Comparison of ENCODE assay signal across 19 cellular contexts in the genomic region with DNA sequence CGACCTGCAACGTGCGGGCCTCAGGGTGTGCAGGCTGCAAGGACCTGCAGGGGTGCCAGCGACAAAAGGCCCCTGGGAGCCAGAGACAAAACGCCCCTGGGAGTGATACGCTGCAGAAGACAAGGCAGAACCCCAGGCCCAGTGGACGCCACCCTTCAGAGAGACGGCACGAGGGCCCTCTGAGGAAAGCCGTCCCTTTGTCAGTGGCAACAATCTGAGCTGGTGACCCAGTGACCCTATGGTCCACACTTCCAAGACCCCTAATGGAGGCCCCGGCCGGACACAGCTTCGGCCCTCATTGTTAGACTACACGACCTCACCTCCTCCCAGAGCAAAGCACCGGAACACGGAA.
"Had no signal": no experiment of that assay in that cellular context is flagged by ENCODE, and none has a peak within 500 bp of the region (broad histone marks: within the 10 kb centered on the region; RNA-seq: fewer than 3 reads in every experiment).

No MANE protein-coding gene starts in this region.

- H3K4me3 ChIP-seq: ovary, psoas muscle, right atrium auricular region, upper lobe of right lung had no signal

- ATAC-seq: activated naive CD8-positive, alpha-beta T cell treated with anti-CD3 and anti-CD28 coated beads, Interleukin-2, amount 50 U/mL, for 24 hours; foreskin keratinocyte; psoas muscle; upper lobe of right lung had no signal

- H3K4me1 ChIP-seq: foreskin keratinocyte, psoas muscle, right atrium auricular region, upper lobe of right lung had no signal

- H3K4me1 Mint-ChIP-seq: activated naive CD8-positive, alpha-beta T cell treated with anti-CD3 and anti-CD28 coated beads, Interleukin-2, amount 50 U/mL, for 24 hours; memory B cell had no signal

- H3K27me3 ChIP-seq: foreskin keratinocyte, ovary, right atrium auricular region, upper lobe of right lung had no signal

- H3K36me3 Mint-ChIP-seq: memory B cell had no signal

- H3K27ac ChIP-seq: foreskin keratinocyte, ovary, psoas muscle, right atrium auricular region, upper lobe of right lung, WERI-Rb-1 had no signal

- H3K9me3 ChIP-seq: ovary, psoas muscle, right atrium auricular region, SK-N-SH, upper lobe of right lung had no signal

- H3K27ac Mint-ChIP-seq: activated naive CD8-positive, alpha-beta T cell treated with anti-CD3 and anti-CD28 coated beads, Interleukin-2, amount 50 U/mL, for 24 hours; activated T-helper 1 cell treated with anti-CD3 and anti-CD28 coated beads, Interleukin-12 subunit alpha, Interleukin-12 subunit beta, Interleukin-2, Interleukin-4 antibody, amounts not matched to agents 30 ng/mL and 10 ng/mL and 1 ng/mL, durations not matched to agents 14 hours and 24 hours and 36 hours; memory B cell had no signal

- H3K9me3 Mint-ChIP-seq: activated T-helper 1 cell treated with anti-CD3 and anti-CD28 coated beads, Interleukin-12 subunit alpha, Interleukin-12 subunit beta, Interleukin-2, Interleukin-4 antibody, amounts not matched to agents 30 ng/mL and 10 ng/mL and 1 ng/mL, durations not matched to agents 14 hours and 24 hours and 36 hours had no signal

- DNase-seq: activated CD4-positive, alpha-beta T cell treated with anti-CD3 and anti-CD28 coated beads, Interleukin-2, amount 50 U/mL, for 1 hour; activated CD4-positive, CD25-positive, alpha-beta regulatory T cell treated with anti-CD3 and anti-CD28 coated beads, Interleukin-2, amount 50 U/mL, for 72 hours; activated gamma-delta T cell; activated naive CD4-positive, alpha-beta T cell treated with anti-CD3 and anti-CD28 coated beads, Interleukin-2, amount 50 U/mL, for 16 hours; activated naive CD8-positive, alpha-beta T cell treated with anti-CD3 and anti-CD28 coated beads, Interleukin-2, amount 50 U/mL, for 24 hours; activated T-cell treated with anti-CD3 and anti-CD28 coated beads for 4 hours; effector CD4-positive, alpha-beta T cell; foreskin keratinocyte; ovary; psoas muscle; SK-N-SH; stimulated activated CD4-positive, alpha-beta T cell treated with anti-CD3 and anti-CD28 coated beads, Interleukin-4, amount 100 ng/mL, for 24 hours; stimulated activated naive CD8-positive, alpha-beta T cell treated with anti-CD3 and anti-CD28 coated beads, Interleukin-15, Interleukin-2, amounts not matched to agents 100 U/mL and 50 U/mL, for 24 hours; T-helper 2 cell; WERI-Rb-1 had no signal

- H3K36me3 ChIP-seq: ovary, right atrium auricular region, upper lobe of right lung, WERI-Rb-1 had no signal

- H3K4me3 Mint-ChIP-seq: activated naive CD8-positive, alpha-beta T cell treated with anti-CD3 and anti-CD28 coated beads, Interleukin-2, amount 50 U/mL, for 24 hours; activated T-helper 1 cell treated with anti-CD3 and anti-CD28 coated beads, Interleukin-12 subunit alpha, Interleukin-12 subunit beta, Interleukin-2, Interleukin-4 antibody, amounts not matched to agents 30 ng/mL and 10 ng/mL and 1 ng/mL, durations not matched to agents 14 hours and 24 hours and 36 hours; memory B cell had no signal
